8 cellular contexts compared by ENCODE assay signal in genomic region chr12:1529862-1530591, GRCh38.
A peak's percentile ranks its signal among the peaks of the same experiment; 100 is the strongest.
DNase-seq lines count a peak whose midpoint lies in the region; ATAC-seq, FAIRE-seq and TF ChIP-seq lines count a peak whose summit lies in the region.

No MANE protein-coding gene starts in this region.

- peak; percentile 35 for FAIRE-seq in GM12891 (lab: Jason Lieb, UNC)

- H3K27ac Mint-ChIP-seq in nephron = peak overlapping the region in 2 of 3 experiments; percentile 88 to 95

- no peaks in the 10 kb centered on the region for H3K36me3 Mint-ChIP-seq in nephron (ENCODE audit: low read depth)

- H3K27me3 Mint-ChIP-seq in nephron (ENCODE audit: low read depth) = peaks cover 73% of the 10 kb centered on the region

- peak overlapping the region; percentile 96 to 97 (median 97) for H3K4me3 Mint-ChIP-seq in nephron

- H3K9me3 Mint-ChIP-seq in nephron = no peaks in the 10 kb centered on the region

- H3K4me1 Mint-ChIP-seq in nephron = peaks cover 23% of the 10 kb centered on the region

- no peak for TF ChIP-seq CTCF in nephron (IDR thresholded peaks at IDR 0.05; ENCODE audit: unreplicated experiment in 3 of 3)

- DNase-seq in GM12891 (ENCODE audit: insufficient read length, low spot score) (peak; percentile 43), RPMI7951 (ENCODE audit: low read depth) (peak; percentile 49), cerebellar nuclear complex (lab: John Stamatoyannopoulos, UW) (no peak), KBM-7 (no peak), NCI-H2196 (lab: John Stamatoyannopoulos, UW; ENCODE audit: unreplicated experiment) (no peak), MV-4-11 (lab: John Stamatoyannopoulos, UW) (no peak)

- ATAC-seq in esophagus mucosa = peak; percentile 34

- in situ Hi-C loops in KBM-7 (cut with MboI; ENCODE audit: low pct_unique_long_range_greater_than_20kb, low sequenced_read_pairs) = no loop called here

- TF ChIP-seq POLR2A in GM12891 (IDR thresholded peaks at IDR 0.05; ENCODE audit: low read depth, low read length) = no peak

TF ChIP-seq in GM12891, 5 proteins besides CTCF, POLR2A, EP300 and RAD21:
- TF ChIP-seq POLR2AphosphoS5 (IDR thresholded peaks at IDR 0.05; ENCODE audit: low read depth, low read length) (no peak), TAF1 (IDR thresholded peaks at IDR 0.05; ENCODE audit: low read depth, low read length) (no peak), SPI1 (IDR thresholded peaks at IDR 0.05; ENCODE audit: low read depth, low read length) (no peak), POU2F2 (IDR thresholded peaks at IDR 0.05; ENCODE audit: low read depth, low read length) (no peak), PAX5 (IDR thresholded peaks at IDR 0.05; ENCODE audit: insufficient read depth, low read length, severe bottlenecking) (no peak)
TF ChIP-seq in GM12891: peak in this region for 0.

Comparison
In these comparisons a context has a peak if more than half of its experiments do, and no peak if none do; other contexts are left out.
1. DNase-seq: peak in GM12891 (single experiment) and RPMI7951 (single experiment); none in cerebellar nuclear complex (0 of 2), KBM-7 (single experiment), NCI-H2196 (single experiment) and MV-4-11 (single experiment).